ENCODE assay signal across 8 cellular contexts in genomic region chr20:51525241-51526104, GRCh38. TPM values are rescaled to one million over a fixed set of nuclear protein-coding genes. Genes with fewer than 3 reads are reported as not detected.
DNase-seq lines count a peak whose midpoint lies in the region; ATAC-seq, FAIRE-seq and TF ChIP-seq lines count a peak whose summit lies in the region.

No MANE protein-coding gene starts in this region.

- H2AFZ ChIP-seq in OCI-LY3 (ENCODE audit: low read depth, low read length) (no peak overlapping the region), neuronal stem cell (ENCODE audit: low read length) (peak overlapping the region; percentile 73)

- intact Hi-C loops in kidney (cut with DNase I): no loop called here

- peak overlapping the region; percentile 51 for H2AK5ac ChIP-seq in neuronal stem cell (ENCODE audit: low read depth, low read length)

- H3K27me3 ChIP-seq in OCI-LY3 (ENCODE audit: low read depth, low read length) (no peaks in the 10 kb centered on the region), neuronal stem cell (ENCODE audit: control insufficient read depth in 3 of 3, insufficient read depth in 3 of 3, low read depth in 1 of 3, low read length in 3 of 3) (no peaks in the 10 kb centered on the region)

- H3K23ac ChIP-seq in neuronal stem cell (ENCODE audit: low read depth, low read length, poor library complexity): peak overlapping the region; percentile 26

- H2BK5ac ChIP-seq in neuronal stem cell (ENCODE audit: low read length): no peak overlapping the region

- H3K27ac Mint-ChIP-seq in activated naive CD8-positive, alpha-beta T cell treated with anti-CD3 and anti-CD28 coated beads, Interleukin-2, amount 10 ng/mL, durations not matched to agents 7 days and 5 days: peak overlapping the region; percentile 90

- peaks cover 96% of the 10 kb centered on the region for H3K79me2 ChIP-seq in OCI-LY3 (ENCODE audit: low read length)

- H3K79me1 ChIP-seq in neuronal stem cell (ENCODE audit: low read depth, low read length): no peaks in the 10 kb centered on the region

- peak overlapping the region; percentile 45 for H3K9ac ChIP-seq in OCI-LY3 (ENCODE audit: low read length)
- H3K9ac ChIP-seq in neuronal stem cell (ENCODE audit: low read depth, low read length, poor library complexity): peak overlapping the region; percentile 30
- no peak overlapping the region for H3K9ac ChIP-seq in kidney (ENCODE audit: low read length in 2 of 2)

- no peak overlapping the region for H3K14ac ChIP-seq in neuronal stem cell (ENCODE audit: low read length)

- peak; percentile 49 for ATAC-seq in activated naive CD8-positive, alpha-beta T cell treated with anti-CD3 and anti-CD28 coated beads, Interleukin-2, amount 10 ng/mL, durations not matched to agents 7 days and 5 days (ENCODE audit: low read depth)
- no peak for ATAC-seq in GM21737 (IDR thresholded peaks at IDR 0.05; ENCODE audit: unreplicated experiment)
- no peak for ATAC-seq in HG03457 (IDR thresholded peaks at IDR 0.05; ENCODE audit: unreplicated experiment)

- peaks cover 57% of the 10 kb centered on the region for H3K4me1 Mint-ChIP-seq in activated naive CD8-positive, alpha-beta T cell treated with anti-CD3 and anti-CD28 coated beads, Interleukin-2, amount 10 ng/mL, durations not matched to agents 7 days and 5 days

- H2BK120ac ChIP-seq in neuronal stem cell (ENCODE audit: low read depth, low read length): no peak overlapping the region

- POLR2A ChIA-PET in activated naive CD8-positive, alpha-beta T cell treated with anti-CD3 and anti-CD28 coated beads, Interleukin-2, amount 10 ng/mL, durations not matched to agents 7 days and 5 days (lab: Charles Lee): interaction anchor here (0.6 to 3.9 kb wide), 5 partner anchors 11 to 39 kb away, joined by 3 to 34 read pairs (median 3); partner anchors contain the start of gene NFATC2

- H3K4ac ChIP-seq in neuronal stem cell (ENCODE audit: low read length): no peak overlapping the region

- H3K9me3 Mint-ChIP-seq in activated naive CD8-positive, alpha-beta T cell treated with anti-CD3 and anti-CD28 coated beads, Interleukin-2, amount 10 ng/mL, durations not matched to agents 7 days and 5 days: no peaks in the 10 kb centered on the region

- peak overlapping the region; percentile 84 for H3K4me2 ChIP-seq in OCI-LY3 (ENCODE audit: low read length)
- H3K4me2 ChIP-seq in neuronal stem cell (ENCODE audit: insufficient read depth, low read length, poor library complexity, severe bottlenecking): no peak overlapping the region

- H3K4me1 ChIP-seq in OCI-LY3 (ENCODE audit: low read length) (peaks cover 60% of the 10 kb centered on the region), neuronal stem cell (ENCODE audit: control insufficient read depth in 2 of 2, insufficient read depth in 1 of 2, low read depth in 1 of 2, low read length in 2 of 2) (peaks cover 3 to 4% of the 10 kb centered on the region in 2 donors), kidney (ENCODE audit: control insufficient read depth in 1 of 2, insufficient read depth in 1 of 2, low read depth in 1 of 2, low read length in 2 of 2) (no peaks in the 10 kb centered on the region)

- H2BK15ac ChIP-seq in neuronal stem cell (ENCODE audit: low read length): no peak overlapping the region

- H4K91ac ChIP-seq in neuronal stem cell (ENCODE audit: low read depth, low read length, poor library complexity): no peak overlapping the region

- H3K27ac ChIP-seq in OCI-LY3 (ENCODE audit: low read length): peak overlapping the region; percentile 55
- H3K27ac ChIP-seq in neuronal stem cell (replicated peaks; ENCODE audit: low read length): no peak overlapping the region
- H3K27ac ChIP-seq in kidney (ENCODE audit: low read depth in 2 of 2, low read length in 2 of 2): no peak overlapping the region

- WGBS in neuronal stem cell (ENCODE audit: extremely low coverage in 2 of 2, insufficient read length in 2 of 2, insufficient replicate concordance in 1 of 2), 2 donors: no CpG with 5 or more reads among the region's 20 CpGs

- peak overlapping the region; percentile 21 for H3K4me3 ChIP-seq in GM12875 (ENCODE audit: low read depth, low read length)
- H3K4me3 ChIP-seq in OCI-LY3 (ENCODE audit: low read length): peak overlapping the region; percentile 59
- no peak overlapping the region for H3K4me3 ChIP-seq in neuronal stem cell (ENCODE audit: low read length in 2 of 2)
- no peak overlapping the region for H3K4me3 ChIP-seq in kidney (ENCODE audit: low read length in 2 of 2)

- no peak for DNase-seq in activated naive CD8-positive, alpha-beta T cell treated with anti-CD3 and anti-CD28 coated beads, Interleukin-2, amount 10 ng/mL, durations not matched to agents 7 days and 5 days
- DNase-seq in neuronal stem cell (ENCODE audit: low spot score) (no peak), NCI-H1436 (lab: John Stamatoyannopoulos, UW) (no peak), kidney (no peak)

- no peak overlapping the region for H2BK12ac ChIP-seq in neuronal stem cell (ENCODE audit: low read length)

- no peak for FAIRE-seq in kidney (lab: Jason Lieb, UNC)

- H3K36me3 Mint-ChIP-seq in activated naive CD8-positive, alpha-beta T cell treated with anti-CD3 and anti-CD28 coated beads, Interleukin-2, amount 10 ng/mL, durations not matched to agents 7 days and 5 days: peaks cover 28% of the 10 kb centered on the region

- no peak for TF ChIP-seq CTCF in GM12875 (IDR thresholded peaks at IDR 0.05; ENCODE audit: borderline replicate concordance, insufficient read depth, low read depth, low read length)
- TF ChIP-seq CTCF in OCI-LY3 (IDR thresholded peaks at IDR 0.05; ENCODE audit: low read depth, low read length): no peak
- no peak for TF ChIP-seq CTCF in kidney (IDR thresholded peaks at IDR 0.05; ENCODE audit: borderline replicate concordance, extremely low read depth, insufficient read depth)

- no peaks in the 10 kb centered on the region for H3K27me3 Mint-ChIP-seq in activated naive CD8-positive, alpha-beta T cell treated with anti-CD3 and anti-CD28 coated beads, Interleukin-2, amount 10 ng/mL, durations not matched to agents 7 days and 5 days

- no peak overlapping the region for H4K8ac ChIP-seq in neuronal stem cell (ENCODE audit: low read depth, low read length)

- H3K18ac ChIP-seq in neuronal stem cell (ENCODE audit: low read length): peak overlapping the region; percentile 80

- peaks cover 39% of the 10 kb centered on the region for H3K36me3 ChIP-seq in OCI-LY3 (replicated peaks; ENCODE audit: low read depth, low read length)
- no peaks in the 10 kb centered on the region for H3K36me3 ChIP-seq in neuronal stem cell (replicated peaks in 1 of 2; ENCODE audit: control insufficient read depth in 2 of 2, insufficient read depth in 2 of 2, low read length in 2 of 2)
- no peaks in the 10 kb centered on the region for H3K36me3 ChIP-seq in kidney (ENCODE audit: control insufficient read depth in 1 of 2, insufficient read depth in 2 of 2, low read length in 2 of 2)

- H4K20me1 ChIP-seq in OCI-LY3 (ENCODE audit: insufficient read depth, low read length): peaks cover 69% of the 10 kb centered on the region

- H3K9me3 ChIP-seq in OCI-LY3 (ENCODE audit: insufficient read depth, low read length) (no peaks in the 10 kb centered on the region), neuronal stem cell (replicated peaks in 1 of 2; ENCODE audit: control insufficient read depth in 2 of 2, insufficient read depth in 1 of 2, low read depth in 1 of 2, low read length in 2 of 2) (no peaks in the 10 kb centered on the region), kidney (ENCODE audit: control insufficient read depth in 1 of 2, low read length in 2 of 2) (no peaks in the 10 kb centered on the region)

- peak overlapping the region; percentile 79 for H3K4me3 Mint-ChIP-seq in activated naive CD8-positive, alpha-beta T cell treated with anti-CD3 and anti-CD28 coated beads, Interleukin-2, amount 10 ng/mL, durations not matched to agents 7 days and 5 days

RNA-seq across cellular contexts. Expression of gene NFATC2, which starts 17.0 kb away (rescaled TPM):
- total RNA-seq in activated naive CD8-positive, alpha-beta T cell treated with anti-CD3 and anti-CD28 coated beads, Interleukin-2, amount 10 ng/mL, durations not matched to agents 7 days and 5 days: 10 to 100 TPM; 58.9 to 62.3 TPM
- 0.67 TPM for polyA plus RNA-seq in neuronal stem cell (2013, experiment 1 of 2)
- polyA plus RNA-seq in neuronal stem cell (2013, experiment 2 of 2): 0.76 TPM
- 10.5 TPM for total RNA-seq in kidney
- polyA plus RNA-seq in kidney (ENCODE audit: insufficient read depth, low read depth, low replicate concordance): 0.73 TPM

Comparison
In these comparisons a context has a peak if more than half of its experiments do, and no peak if none do; other contexts are left out.
1. H3K4me3 ChIP-seq: peak in GM12875 (single experiment) and OCI-LY3 (single experiment); none in neuronal stem cell (0 of 2) and kidney (0 of 2).
2. H3K9ac ChIP-seq: peak in OCI-LY3 (single experiment) and neuronal stem cell (single experiment); none in kidney (0 of 2).